In genomic region chr7:121279060-121279620, GRCh38 we compare ENCODE assay signal across 12 cellular contexts. TPM values are rescaled to one million over a fixed set of nuclear protein-coding genes. Genes with fewer than 3 reads are reported as not detected.
DNase-seq lines count a peak whose midpoint lies in the region; ATAC-seq and TF ChIP-seq lines count a peak whose summit lies in the region.
"Had no signal": no experiment of that assay in that cellular context is flagged by ENCODE, and none has a peak within 500 bp of the region (broad histone marks: within the 10 kb centered on the region; RNA-seq: fewer than 3 reads in every experiment).

No MANE protein-coding gene starts in this region.

- H3K9me3 ChIP-seq in HCT116 (ENCODE audit: control insufficient read depth in 1 of 2, insufficient read depth in 1 of 2, low read depth in 1 of 2, low read length in 2 of 2) (0 out of 4 replicates have a peak, but pooled peaks cover 0 to 2% of the 10 kb centered on the region in 2 experiments), body of pancreas (no peaks in the 10 kb centered on the region)

- no peaks in the 10 kb centered on the region for H3K9me2 ChIP-seq in HCT116 (ENCODE audit: insufficient read depth)

- peaks cover 0 to 5% of the 10 kb centered on the region in 2 experiments; a peak in 2 of 4 replicates for H3K36me3 ChIP-seq in HCT116 (ENCODE audit: control insufficient read depth in 1 of 2, insufficient read depth in 2 of 2, low read length in 2 of 2)
- H3K36me3 ChIP-seq in body of pancreas (replicated peaks in 1 of 2; ENCODE audit: insufficient read depth in 1 of 2, low read depth in 2 of 2), result no peaks in the 10 kb centered on the region

- peak overlapping the region; percentile 53 for H3K27ac Mint-ChIP-seq in T-helper 2 cell treated with Interferon-gamma antibody and Interleukin-4, amounts not matched to agents 5 μg/mL and 100 μg/mL, for 36 hours
- no peak overlapping the region for H3K27ac Mint-ChIP-seq in CD14-positive monocyte
- H3K27ac Mint-ChIP-seq: effector memory CD8-positive, alpha-beta T cell had no signal

- H3K9ac ChIP-seq in HCT116 (ENCODE audit: low read length), result peak overlapping the region; percentile 55

- no peak for TF ChIP-seq RAD21 in HCT116 (IDR thresholded peaks at IDR 0.05; ENCODE audit: low read depth)

- TF ChIP-seq POLR2A in HCT116 (IDR thresholded peaks at IDR 0.05; ENCODE audit: borderline replicate concordance, extremely low read depth, insufficient read depth, insufficient read length) (no peak), body of pancreas (IDR thresholded peaks at IDR 0.05) (no peak)

- BruUV-seq in HCT116 (replicated peaks; lab: Mats Ljungman, UMichigan), result no TSS peak

- H3K27ac ChIP-seq in HCT116 (ENCODE audit: low read depth, low read length) (peak overlapping the region; percentile 81), body of pancreas (no peak overlapping the region)

- RAD21 ChIA-PET in HCT116 (lab: Charles Lee; ENCODE audit: low non-redundant PET in 1 of 2, low total read pairs in 2 of 2, uncharacterized antibody in 2 of 2, unreplicated experiment in 2 of 2), result no interaction called here

- ATAC-seq in HCT116 (no peak), body of pancreas (no peak)
- ATAC-seq: effector memory CD8-positive, alpha-beta T cell had no signal

- H2AFZ ChIP-seq in HCT116 (ENCODE audit: low read depth, low read length, poor library complexity, severe bottlenecking), result no peak overlapping the region

- H3K9me3 Mint-ChIP-seq in T-helper 2 cell treated with Interferon-gamma antibody and Interleukin-4, amounts not matched to agents 5 μg/mL and 100 μg/mL, for 36 hours, result peaks cover 5% of the 10 kb centered on the region
- H3K9me3 Mint-ChIP-seq in CD14-positive monocyte, result peaks cover under 1 to 8% (median 5%) of the 10 kb centered on the region in 7 donors
- H3K9me3 Mint-ChIP-seq: effector memory CD8-positive, alpha-beta T cell had no signal

- peak overlapping the region; percentile 72 for H3K4me2 ChIP-seq in HCT116 (ENCODE audit: low read length)

- peaks cover 12% of the 10 kb centered on the region for H3K4me1 Mint-ChIP-seq in T-helper 2 cell treated with Interferon-gamma antibody and Interleukin-4, amounts not matched to agents 5 μg/mL and 100 μg/mL, for 36 hours (ENCODE audit: low read depth)
- H3K4me1 Mint-ChIP-seq in CD14-positive monocyte, result no peaks in the 10 kb centered on the region

- TF ChIP-seq CTCF in GM12865 (IDR thresholded peaks at IDR 0.05; ENCODE audit: insufficient read depth, low read depth, low read length, missing control alignments) (no peak), HCT116 (IDR thresholded peaks at IDR 0.05 in 2 of 3, conservative IDR thresholded peaks at IDR 0.05 in 1 of 3; ENCODE audit: borderline replicate concordance in 1 of 3, insufficient read depth in 1 of 3, low read depth in 2 of 3, low read length in 2 of 3) (no peak), CD14-positive monocyte (IDR thresholded peaks at IDR 0.05) (no peak), body of pancreas (IDR thresholded peaks at IDR 0.05) (no peak)

- H3K27me3 Mint-ChIP-seq in T-helper 2 cell treated with Interferon-gamma antibody and Interleukin-4, amounts not matched to agents 5 μg/mL and 100 μg/mL, for 36 hours (ENCODE audit: low read depth), result peaks cover 6% of the 10 kb centered on the region
- H3K27me3 Mint-ChIP-seq in CD14-positive monocyte (ENCODE audit: low read depth in 3 of 3), result peaks cover 0 to 1% (median 0%) of the 10 kb centered on the region in 3 donors

- intact Hi-C loops in HCT116 (cut with micrococcal nuclease), result no loop called here
- intact Hi-C loops in CD14-positive monocyte (cut with micrococcal nuclease), result no loop called here
- intact Hi-C loops in body of pancreas (cut with DNase I), result no loop called here

- DNase-seq in GM12865 (ENCODE audit: low read depth) (peak; percentile 13), HCT116 (ENCODE audit: low read depth, low spot score) (no peak), iris pigment epithelial cell (ENCODE audit: low read depth) (peak; percentile 64), CD14-positive monocyte (ENCODE audit: low spot score) (no peak), NCI-H1930 (lab: John Stamatoyannopoulos, UW) (no peak), DMS53 (lab: John Stamatoyannopoulos, UW) (no peak), body of pancreas (no peak)
- DNase-seq in T-helper 2 cell treated with Interferon-gamma antibody and Interleukin-4, amounts not matched to agents 5 μg/mL and 100 μg/mL, for 36 hours (ENCODE audit: low spot score), result no peak
- DNase-seq: activated CD4-positive, CD25-positive, alpha-beta regulatory T cell; activated T-cell treated with anti-CD3 and anti-CD28 coated beads, Interleukin-2, amount 50 U/mL, for 4 hours; effector memory CD8-positive, alpha-beta T cell had no signal

- no peaks in the 10 kb centered on the region for H3K79me2 ChIP-seq in HCT116 (ENCODE audit: insufficient read depth, low read length)

- H3K36me3 Mint-ChIP-seq in T-helper 2 cell treated with Interferon-gamma antibody and Interleukin-4, amounts not matched to agents 5 μg/mL and 100 μg/mL, for 36 hours (ENCODE audit: low read depth), result no peaks in the 10 kb centered on the region
- no peaks in the 10 kb centered on the region for H3K36me3 Mint-ChIP-seq in CD14-positive monocyte

- H4K20me1 ChIP-seq in HCT116 (ENCODE audit: insufficient read depth), result no peaks in the 10 kb centered on the region

- no peaks in the 10 kb centered on the region for H3K27me3 ChIP-seq in HCT116 (ENCODE audit: insufficient read depth, low read length)
- H3K27me3 ChIP-seq in body of pancreas, result no peaks in the 10 kb centered on the region

- H3K4me3 ChIP-seq in GM12865 (ENCODE audit: low read depth, low read length) (no peak overlapping the region), HCT116 (replicated peaks in 1 of 2; ENCODE audit: low read depth in 1 of 2, low read length in 2 of 2) (peak overlapping the region in 1 of 2 experiments; percentile 37; a peak in 1 of 4 replicates), body of pancreas (no peak overlapping the region)

- H3K4me3 Mint-ChIP-seq in T-helper 2 cell treated with Interferon-gamma antibody and Interleukin-4, amounts not matched to agents 5 μg/mL and 100 μg/mL, for 36 hours, result peak overlapping the region; percentile 51
- no peak overlapping the region for H3K4me3 Mint-ChIP-seq in CD14-positive monocyte
- H3K4me3 Mint-ChIP-seq: activated T-cell treated with anti-CD3 and anti-CD28 coated beads, Interleukin-2, amount 50 U/mL, for 4 hours; effector memory CD8-positive, alpha-beta T cell had no signal

- peaks cover 48 to 67% of the 10 kb centered on the region in 2 experiments for H3K4me1 ChIP-seq in HCT116 (ENCODE audit: control insufficient read depth in 1 of 2, insufficient read depth in 2 of 2, low read length in 2 of 2)
- peaks cover 4% of the 10 kb centered on the region for H3K4me1 ChIP-seq in body of pancreas

- POLR2A ChIA-PET in HCT116 (lab: Charles Lee), result interaction anchor here (1.5 kb wide), 1 partner anchor 9 kb away, joined by 3 read pairs; no protein-coding TSS in a partner anchor

- CTCF ChIA-PET in HCT116 (lab: Charles Lee), result no interaction called here

- 83 to 84% methylated on average over 2 of the region's 2 CpGs for WGBS in body of pancreas, 2 donors

TF ChIP-seq in HCT116, 20 proteins besides CTCF, POLR2A, EP300 and RAD21:
- no peak for TF ChIP-seq SRF (IDR thresholded peaks at IDR 0.05; ENCODE audit: low read depth)
- TF ChIP-seq CBX3 (IDR thresholded peaks at IDR 0.05; ENCODE audit: low read depth), result no peak
- TF ChIP-seq ELF1 (IDR thresholded peaks at IDR 0.05; ENCODE audit: borderline replicate concordance, low read depth), result no peak
- no peak for TF ChIP-seq YY1 (IDR thresholded peaks at IDR 0.05; ENCODE audit: extremely low read depth, insufficient replicate concordance, low read depth, low read length)

RNA-seq across cellular contexts. Expression of gene WNT16, which starts 49.7 kb away (rescaled TPM):
- 152 TPM for total RNA-seq in HCT116 (2021; ENCODE audit: unreplicated experiment)
- polyA plus RNA-seq in HCT116 (2012), result 89.8 and 100 TPM in 2 replicates
- polyA plus RNA-seq in CD14-positive monocyte, result not detected
- not detected for total RNA-seq in body of pancreas
- total RNA-seq: posterior vena cava had no signal

Comparison
In these comparisons a context has a peak if more than half of its experiments do, and no peak if none do; other contexts are left out.
1. DNase-seq: peak in GM12865 (single experiment) and iris pigment epithelial cell (single experiment); none in HCT116 (single experiment), T-helper 2 cell treated with Interferon-gamma antibody and Interleukin-4, amounts not matched to agents 5 μg/mL and 100 μg/mL, for 36 hours (single experiment), CD14-positive monocyte (single experiment), NCI-H1930 (0 of 2), DMS53 (single experiment) and body of pancreas (0 of 4).
2. RNA of gene WNT16, which starts 49.7 kb away (total RNA-seq): 152 TPM in HCT116 (single experiment); not detected in body of pancreas; every median in the first group is over 100 times any median in the second.